25 cellular contexts compared by ENCODE assay signal in the genomic region with DNA sequence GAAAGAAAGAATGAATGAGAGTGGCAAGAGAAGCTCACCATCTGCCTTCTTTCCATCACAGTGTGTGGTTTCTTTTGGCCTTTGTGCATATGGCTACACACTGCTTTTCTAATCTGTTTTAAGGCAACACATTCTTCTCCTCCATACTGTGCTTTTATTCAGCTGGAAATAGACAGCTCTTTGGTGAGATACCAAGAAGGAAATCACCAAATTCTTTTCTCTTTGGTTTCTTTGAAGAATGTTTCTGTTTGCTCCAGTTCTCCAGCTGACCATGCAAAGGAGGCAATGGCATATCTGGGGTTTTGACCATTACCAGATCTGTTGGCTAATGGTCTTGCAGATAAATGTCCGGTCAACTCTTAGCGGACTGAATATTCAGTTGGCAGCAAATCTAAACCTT. TPM values are rescaled to one million over a fixed set of nuclear protein-coding genes. Genes with fewer than 3 reads are reported as not detected.
"Had no signal": no experiment of that assay in that cellular context is flagged by ENCODE, and none has a peak within 500 bp of the region (broad histone marks: within the 10 kb centered on the region; RNA-seq: fewer than 3 reads in every experiment).

No MANE protein-coding gene starts in this region.

- H3K27me3 ChIP-seq: ascending aorta, breast epithelium had no signal

- H3K4me3 ChIP-seq: ascending aorta, breast epithelium, SK-N-MC had no signal

- H3K4me1 ChIP-seq: breast epithelium had no signal

- ATAC-seq: activated naive CD4-positive, alpha-beta T cell treated with anti-CD3 and anti-CD28 coated beads, Interleukin-2, amount 50 U/mL, for 72 hours; activated naive CD8-positive, alpha-beta T cell treated with anti-CD3 and anti-CD28 coated beads, Interleukin-2, amount 50 U/mL, for 24 hours; activated T-cell treated with anti-CD3 and anti-CD28 coated beads, Interleukin-2, amount 50 U/mL, for 4 hours had no signal

- DNase-seq: activated CD4-positive, alpha-beta memory T cell treated with anti-CD3 and anti-CD28 coated beads for 36 hours; activated CD4-positive, alpha-beta T cell treated with anti-CD3 and anti-CD28 coated beads, Interleukin-2, amount 10 ng/mL, durations not matched to agents 7 days and 5 days; activated CD4-positive, CD25-positive, alpha-beta regulatory T cell; activated CD8-positive, alpha-beta memory T cell treated with anti-CD3 and anti-CD28 coated beads for 24 hours; activated effector memory CD4-positive, alpha-beta T cell treated with anti-CD3 and anti-CD28 coated beads, Interleukin-2, amount 50 U/mL, for 16 hours; activated naive CD4-positive, alpha-beta T cell treated with Interleukin-2 at 50 U/mL for 16 hours; activated naive CD8-positive, alpha-beta T cell treated with anti-CD3 and anti-CD28 coated beads, Interleukin-2, amount 50 U/mL, for 24 hours; activated T-cell treated with anti-CD3 and anti-CD28 coated beads, Interleukin-2, amount 50 U/mL, for 4 hours; amniotic stem cell; caudate nucleus; NCI-H1048; NCI-H1694; NCI-H2029 treated with DMSO at 0.1 percent for 48 hours; NCI-H345; NCI-H510A; NCI-H82; T-helper 1 cell had no signal

- H3K36me3 ChIP-seq: breast epithelium had no signal

- H3K27ac ChIP-seq: ascending aorta, breast epithelium, SK-N-MC, VCaP had no signal

- H3K9me3 ChIP-seq: ascending aorta, breast epithelium had no signal

RNA-seq across cellular contexts. Expression of gene NGF, which starts 49.2 kb away (rescaled TPM):
- total RNA-seq: activated CD4-positive, alpha-beta memory T cell treated with anti-CD3 and anti-CD28 coated beads for 36 hours; activated CD4-positive, alpha-beta T cell treated with anti-CD3 and anti-CD28 coated beads, Interleukin-2, amount 10 ng/mL, durations not matched to agents 7 days and 5 days; activated naive CD4-positive, alpha-beta T cell treated with anti-CD3 and anti-CD28 coated beads, Interleukin-2, amount 50 U/mL, for 72 hours; activated T-cell treated with anti-CD3 and anti-CD28 coated beads, Interleukin-2, amount 50 U/mL, for 4 hours; LHCN-M2; OCI-LY7; T-helper 2 cell treated with Interferon-gamma antibody and Interleukin-4, amounts not matched to agents 100 ng/mL and 5 ng/mL, for 36 hours had no signal
